8 cellular contexts compared by ENCODE assay signal in the genomic region with DNA sequence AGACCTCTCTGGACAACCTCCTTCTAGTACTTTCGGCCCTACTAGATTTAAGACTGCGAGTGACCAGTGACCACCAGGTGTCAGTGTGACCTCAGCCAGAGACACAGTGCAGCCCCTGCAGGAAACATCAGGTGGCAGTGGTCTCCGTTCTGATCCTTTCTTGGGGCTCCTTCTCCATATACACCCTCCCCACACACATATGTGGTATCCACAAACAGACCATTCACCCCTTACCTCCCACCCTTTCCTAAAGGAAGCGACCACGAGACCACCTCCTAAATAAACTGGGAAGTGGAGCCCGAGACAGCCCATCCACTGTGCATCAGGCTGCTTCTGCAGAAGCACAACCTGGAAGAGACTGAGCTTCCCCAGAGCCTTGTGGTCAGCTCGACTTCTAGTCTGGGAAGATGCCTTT. TPM values are rescaled to one million over a fixed set of nuclear protein-coding genes. Genes with fewer than 3 reads are reported as not detected.
DNase-seq lines count a peak whose midpoint lies in the region; ATAC-seq and TF ChIP-seq lines count a peak whose summit lies in the region.

No MANE protein-coding gene starts in this region.

- intact Hi-C loops in OCI-LY7 (cut with micrococcal nuclease; ENCODE audit: unreplicated experiment) = loop anchor here (1.0 to 5.0 kb wide), 3 partner anchors 98 to 268 kb away; no protein-coding TSS in a partner anchor

- no peaks in the 10 kb centered on the region for H3K27me3 ChIP-seq in CD4-positive, CD25-positive, alpha-beta regulatory T cell (ENCODE audit: control insufficient read depth, insufficient read depth, low read length)

- DNase-seq in CD4-positive, CD25-positive, alpha-beta regulatory T cell = peak; percentile 70 to 75 (median 73)
- peak; percentile 81 for DNase-seq in HEK293T (ENCODE audit: extremely low spot score)
- peak; percentile 81 for DNase-seq in OCI-LY7 (ENCODE audit: low spot score)
- peak; percentile 77 for DNase-seq in activated T-cell treated with anti-CD3 and anti-CD28 coated beads, Interleukin-2, amount 50 U/mL, for 24 hours
- DNase-seq in fibroblast of mammary gland (ENCODE audit: low read depth) = peak; percentile 69
- peak; percentile 87 for DNase-seq in neural crest cell (ENCODE audit: low read depth, low spot score)
- peak in 45 of 49 donors; percentile 6 to 80 (median 56) for DNase-seq in substantia nigra (lab: John Stamatoyannopoulos, UW)

- H3K4me3 ChIP-seq in CD4-positive, CD25-positive, alpha-beta regulatory T cell (ENCODE audit: low read depth, low read length) = no peak overlapping the region
- H3K4me3 ChIP-seq in OCI-LY7 (ENCODE audit: low read depth, low read length, poor library complexity, severe bottlenecking) = no peak overlapping the region
- no peak overlapping the region for H3K4me3 ChIP-seq in fibroblast of mammary gland (ENCODE audit: control insufficient read depth, low read depth, low read length)

- H3K9me3 Mint-ChIP-seq in CD4-positive, CD25-positive, alpha-beta regulatory T cell = no peaks in the 10 kb centered on the region
- no peaks in the 10 kb centered on the region for H3K9me3 Mint-ChIP-seq in activated T-cell treated with anti-CD3 and anti-CD28 coated beads, Interleukin-2, amount 50 U/mL, for 24 hours
- no peaks in the 10 kb centered on the region for H3K9me3 Mint-ChIP-seq in neural crest cell

- no peaks in the 10 kb centered on the region for H3K9me3 ChIP-seq in CD4-positive, CD25-positive, alpha-beta regulatory T cell (ENCODE audit: control insufficient read depth in 2 of 2, low read length in 2 of 2)
- no peaks in the 10 kb centered on the region for H3K9me3 ChIP-seq in OCI-LY7 (ENCODE audit: low read length)

- H3K9me2 ChIP-seq in OCI-LY7 (ENCODE audit: insufficient read depth, low read length) = no peaks in the 10 kb centered on the region

- H3K4me2 ChIP-seq in OCI-LY7 (ENCODE audit: low read length) = no peak overlapping the region

- peak overlapping the region in 1 of 3 donors; percentile 54 for H3K27ac Mint-ChIP-seq in CD4-positive, CD25-positive, alpha-beta regulatory T cell
- H3K27ac Mint-ChIP-seq in activated T-cell treated with anti-CD3 and anti-CD28 coated beads, Interleukin-2, amount 50 U/mL, for 24 hours = peak overlapping the region; percentile 41
- H3K27ac Mint-ChIP-seq in neural crest cell (ENCODE audit: unreplicated experiment) = no peak overlapping the region

- BruUV-seq in OCI-LY7 (replicated peaks; lab: Mats Ljungman, UMichigan) = no TSS peak

- H3K36me3 Mint-ChIP-seq in CD4-positive, CD25-positive, alpha-beta regulatory T cell = peaks cover 28% of the 10 kb centered on the region
- H3K36me3 Mint-ChIP-seq in activated T-cell treated with anti-CD3 and anti-CD28 coated beads, Interleukin-2, amount 50 U/mL, for 24 hours (ENCODE audit: low read depth) = peaks cover 77% of the 10 kb centered on the region
- peaks cover 3% of the 10 kb centered on the region for H3K36me3 Mint-ChIP-seq in neural crest cell (ENCODE audit: low read depth)

- TF ChIP-seq CTCF in OCI-LY7 (conservative IDR thresholded peaks at IDR 0.05; ENCODE audit: low read length) (peak; percentile 100), fibroblast of mammary gland (conservative IDR thresholded peaks at IDR 0.05; ENCODE audit: control insufficient read depth, insufficient read depth, low read depth, low read length) (peak; percentile 99), neural crest cell (conservative IDR thresholded peaks at IDR 0.05) (peak; percentile 99)

- H4K20me1 ChIP-seq in OCI-LY7 (ENCODE audit: insufficient read depth, low read length) = no peaks in the 10 kb centered on the region

- peak; percentile 92 to 95 for ATAC-seq in CD4-positive, CD25-positive, alpha-beta regulatory T cell (ENCODE audit: low read depth in 2 of 2)
- ATAC-seq in HG02798 (IDR thresholded peaks at IDR 0.05; ENCODE audit: poor library complexity, unreplicated experiment) = no peak

- H2AFZ ChIP-seq in OCI-LY7 (ENCODE audit: low read length) = no peak overlapping the region

- POLR2A ChIA-PET in HEK293T (lab: Yijun Ruan, JAX) (no interaction called here), OCI-LY7 (lab: Charles Lee) (no interaction called here)

- CTCF ChIA-PET in HEK293T (lab: Yijun Ruan, JAX) (interaction anchor here (0.7 to 1.6 kb wide), 5 partner anchors 29 to 275 kb away, joined by 3 to 18 read pairs (median 4); no protein-coding TSS in a partner anchor), OCI-LY7 (lab: Charles Lee; ENCODE audit: unreplicated experiment) (no interaction called here)

- H3K4me1 Mint-ChIP-seq in CD4-positive, CD25-positive, alpha-beta regulatory T cell = peaks cover 5 to 44% (median 22%) of the 10 kb centered on the region in 4 donors
- peaks cover 31% of the 10 kb centered on the region for H3K4me1 Mint-ChIP-seq in activated T-cell treated with anti-CD3 and anti-CD28 coated beads, Interleukin-2, amount 50 U/mL, for 24 hours (ENCODE audit: low read depth)
- H3K4me1 Mint-ChIP-seq in neural crest cell = peaks cover 39% of the 10 kb centered on the region

- H3K4me3 Mint-ChIP-seq in CD4-positive, CD25-positive, alpha-beta regulatory T cell = no peak overlapping the region
- no peak overlapping the region for H3K4me3 Mint-ChIP-seq in activated T-cell treated with anti-CD3 and anti-CD28 coated beads, Interleukin-2, amount 50 U/mL, for 24 hours
- H3K4me3 Mint-ChIP-seq in neural crest cell = peak overlapping the region; percentile 9

- H3K27ac ChIP-seq in CD4-positive, CD25-positive, alpha-beta regulatory T cell (ENCODE audit: insufficient read depth, low read length, poor library complexity, severe bottlenecking) = no peak overlapping the region
- H3K27ac ChIP-seq in OCI-LY7 (ENCODE audit: low read depth, low read length, poor library complexity, severe bottlenecking) (no peak overlapping the region), substantia nigra (ENCODE audit: low read depth, low read length, poor library complexity, severe bottlenecking) (no peak overlapping the region)

- H3K27me3 Mint-ChIP-seq in CD4-positive, CD25-positive, alpha-beta regulatory T cell = no peaks in the 10 kb centered on the region
- no peaks in the 10 kb centered on the region for H3K27me3 Mint-ChIP-seq in activated T-cell treated with anti-CD3 and anti-CD28 coated beads, Interleukin-2, amount 50 U/mL, for 24 hours
- H3K27me3 Mint-ChIP-seq in neural crest cell (ENCODE audit: low read depth) = no peaks in the 10 kb centered on the region

- H3K79me2 ChIP-seq in OCI-LY7 (ENCODE audit: insufficient read depth, low read depth, low read length) = peaks cover 5% of the 10 kb centered on the region; the same call in 1 of the 2 replicates

- H3K36me3 ChIP-seq in CD4-positive, CD25-positive, alpha-beta regulatory T cell (ENCODE audit: control insufficient read depth, insufficient read depth, low read length) = peaks cover 55% of the 10 kb centered on the region
- peaks cover 41% of the 10 kb centered on the region for H3K36me3 ChIP-seq in OCI-LY7 (ENCODE audit: insufficient read depth, low read length)

- peaks cover 6% of the 10 kb centered on the region for H3K4me1 ChIP-seq in CD4-positive, CD25-positive, alpha-beta regulatory T cell (ENCODE audit: control insufficient read depth, insufficient read depth, low read length, poor library complexity, severe bottlenecking)
- H3K4me1 ChIP-seq in OCI-LY7 (ENCODE audit: insufficient read depth, low read length, poor library complexity, severe bottlenecking) = peaks cover 25% of the 10 kb centered on the region

TF ChIP-seq in HEK293T, 16 proteins besides CTCF, POLR2A, EP300 and RAD21:
- TF ChIP-seq FOXM1 (IDR thresholded peaks at IDR 0.05; ENCODE audit: borderline replicate concordance) (no peak), CTBP1 (IDR thresholded peaks at IDR 0.05; ENCODE audit: borderline replicate concordance) (no peak), L3MBTL2 (conservative IDR thresholded peaks at IDR 0.05) (no peak)

RNA-seq across cellular contexts. Expression of gene CYP2D6, which starts 38.5 kb away (rescaled TPM):
- total RNA-seq in CD4-positive, CD25-positive, alpha-beta regulatory T cell = 9.0 TPM
- under 1 TPM in 2 of 4 donors, not detected in 2; 0.17 to 0.26 TPM for polyA plus RNA-seq in CD4-positive, CD25-positive, alpha-beta regulatory T cell
- 2.4 and 3.0 TPM in 2 replicates for total RNA-seq in OCI-LY7 (2014; rRNA removed; shearing (Covaris generic))
- total RNA-seq in OCI-LY7 (2022) (4.1 and 4.5 TPM in 2 replicates), neural crest cell (3.5 and 3.7 TPM in 2 replicates)
